23 cellular contexts compared by ENCODE assay signal in genomic region chr7:44291733-44292395, GRCh38. TPM values are rescaled to one million over a fixed set of nuclear protein-coding genes. Genes with fewer than 3 reads are reported as not detected.
DNase-seq lines count a peak whose midpoint lies in the region; ATAC-seq and TF ChIP-seq lines count a peak whose summit lies in the region.
"Had no signal": no experiment of that assay in that cellular context is flagged by ENCODE, and none has a peak within 500 bp of the region (broad histone marks: within the 10 kb centered on the region; RNA-seq: fewer than 3 reads in every experiment).

No MANE protein-coding gene starts in this region.

- H3K4me3 ChIP-seq in cardiac fibroblast (replicated peaks in 1 of 2; ENCODE audit: low read depth in 2 of 2, low read length in 2 of 2) (no peak overlapping the region), right cardiac atrium (ENCODE audit: low read length) (no peak overlapping the region)
- H3K4me3 ChIP-seq: A549, Peyer's patch, SK-N-MC, tibial nerve had no signal

- no peak for TF ChIP-seq CTCF in cardiac fibroblast (IDR thresholded peaks at IDR 0.05; ENCODE audit: low read depth, low read length)

- H3K27me3 ChIP-seq in right cardiac atrium (ENCODE audit: control insufficient read depth, insufficient read depth) = no peaks in the 10 kb centered on the region
- H3K27me3 ChIP-seq: Peyer's patch had no signal

- 42% methylated on average over 9 of the region's 9 CpGs for WGBS in right cardiac atrium

- ATAC-seq in right cardiac atrium = no peak
- ATAC-seq in GM18519 (IDR thresholded peaks at IDR 0.05; ENCODE audit: low FRiP score, unreplicated experiment) = no peak
- no peak for ATAC-seq in GM18870 (IDR thresholded peaks at IDR 0.05; ENCODE audit: unreplicated experiment)
- ATAC-seq: A549; activated CD4-positive, alpha-beta T cell treated with anti-CD3 and anti-CD28 coated beads for 36 hours; activated T-cell treated with anti-CD3 and anti-CD28 coated beads, Interleukin-2, amount 50 U/mL, for 4 hours; esophagus mucosa; naive thymus-derived CD4-positive, alpha-beta T cell; stimulated activated effector memory CD8-positive, alpha-beta T cell treated with anti-CD3 and anti-CD28 coated beads, Interleukin-12 subunit alpha, Interleukin-12 subunit beta, amount 100 ng/mL, for 72 hours had no signal

- H3K27ac ChIP-seq in right cardiac atrium (ENCODE audit: low read length) = peak overlapping the region; percentile 87
- H3K27ac ChIP-seq: A549, HL-60, Peyer's patch, SK-N-MC had no signal

- H3K4me1 ChIP-seq in right cardiac atrium (ENCODE audit: control insufficient read depth, insufficient read depth, low read length) = peaks cover 26% of the 10 kb centered on the region
- H3K4me1 ChIP-seq: A549, Peyer's patch, tibial nerve had no signal

- DNase-seq in activated CD8-positive, alpha-beta memory T cell treated with anti-CD3 and anti-CD28 coated beads, Interleukin-2, amount 50 U/mL, for 4 hours = peak; percentile 3
- no peak for DNase-seq in activated CD8-positive, alpha-beta memory T cell treated with anti-CD3 and anti-CD28 coated beads, Interleukin-2, amount 50 U/mL, for 48 hours
- DNase-seq in cardiac fibroblast (ENCODE audit: low read depth in 2 of 2) (peak; percentile 24 to 53), right cardiac atrium (peak in 1 of 3 donors; percentile 7), NCI-H1417 treated with DMSO at 0.1 percent for 48 hours (lab: John Stamatoyannopoulos, UW) (no peak)
- peak; percentile 14 for DNase-seq in stimulated activated CD8-positive, alpha-beta memory T cell treated with anti-CD3 and anti-CD28 coated beads, Interleukin-4, amount 100 ng/mL, for 48 hours
- DNase-seq: CD4-positive, CD25-positive, alpha-beta regulatory T cell; DMS79; H9; immature natural killer cell; NCI-H1930 had no signal

- H3K9me3 ChIP-seq in right cardiac atrium (ENCODE audit: control insufficient read depth, low read length) = no peaks in the 10 kb centered on the region
- H3K9me3 ChIP-seq: A549, Peyer's patch, tibial nerve had no signal

- intact Hi-C loops in right cardiac atrium (cut with DNase I) = loop anchor here in 1 of 4 donors (5.0 kb wide), 1 partner anchor 35 kb away; no protein-coding TSS in a partner anchor

RNA-seq across cellular contexts. Expression of gene CAMK2B, which starts 33.5 kb away (rescaled TPM):
- total RNA-seq in right cardiac atrium = 100 to 1,000 TPM in 2 of 4 donors, 10 to 100 TPM in 2; 79.7 to 134 (median 106) TPM
- polyA plus RNA-seq in right cardiac atrium = 105 TPM
- total RNA-seq: CD4-positive, CD25-positive, alpha-beta regulatory T cell had no signal
- polyA plus RNA-seq: CD4-positive, CD25-positive, alpha-beta regulatory T cell; immature natural killer cell; naive thymus-derived CD4-positive, alpha-beta T cell had no signal

Comparison
In these comparisons a context has a peak if more than half of its experiments do, and no peak if none do; other contexts are left out.
1. DNase-seq: peak in activated CD8-positive, alpha-beta memory T cell treated with anti-CD3 and anti-CD28 coated beads, Interleukin-2, amount 50 U/mL, for 4 hours (single experiment), cardiac fibroblast (2 of 2) and stimulated activated CD8-positive, alpha-beta memory T cell treated with anti-CD3 and anti-CD28 coated beads, Interleukin-4, amount 100 ng/mL, for 48 hours (single experiment); none in activated CD8-positive, alpha-beta memory T cell treated with anti-CD3 and anti-CD28 coated beads, Interleukin-2, amount 50 U/mL, for 48 hours (single experiment) and NCI-H1417 treated with DMSO at 0.1 percent for 48 hours (single experiment).